8 cellular contexts compared by ENCODE assay signal in genomic region chr6:142146828-142147662, GRCh38.
DNase-seq lines count a peak whose midpoint lies in the region; ATAC-seq and TF ChIP-seq lines count a peak whose summit lies in the region.

Gene NMBR, minus strand, starts transcription at chr6:142147122. Its CDS starts 58,464 bp downstream, at chr6:142088658.
A gene with protein sequence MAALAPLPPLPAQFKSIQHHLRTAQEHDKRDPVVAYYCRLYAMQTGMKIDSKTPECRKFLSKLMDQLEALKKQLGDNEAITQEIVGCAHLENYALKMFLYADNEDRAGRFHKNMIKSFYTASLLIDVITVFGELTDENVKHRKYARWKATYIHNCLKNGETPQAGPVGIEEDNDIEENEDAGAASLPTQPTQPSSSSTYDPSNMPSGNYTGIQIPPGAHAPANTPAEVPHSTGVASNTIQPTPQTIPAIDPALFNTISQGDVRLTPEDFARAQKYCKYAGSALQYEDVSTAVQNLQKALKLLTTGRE (plus strand): TSS chr6:142147263. CDS start chr6:142147288, 25 bp downstream.

- TF ChIP-seq CTCF in WERI-Rb-1 (IDR thresholded peaks at IDR 0.05; ENCODE audit: low read depth, low read length) (peak; percentile 84), cardiac fibroblast (IDR thresholded peaks at IDR 0.05; ENCODE audit: low read depth, low read length) (peak; percentile 92)

- H3K9me3 ChIP-seq in WERI-Rb-1 (ENCODE audit: severe bottlenecking), result no peaks in the 10 kb centered on the region

- DNase-seq in AG08395 (ENCODE audit: low spot score), result peak; percentile 96
- peak; percentile 98 for DNase-seq in NCI-H2196 (lab: John Stamatoyannopoulos, UW; ENCODE audit: unreplicated experiment)
- peak; percentile 97 for DNase-seq in WERI-Rb-1
- peak; percentile 100 for DNase-seq in cardiac fibroblast (ENCODE audit: low read depth in 2 of 2)
- peak; percentile 91 for DNase-seq in iPS-NIHi7 (ENCODE audit: extremely low spot score)
- peak; percentile 98 for DNase-seq in smooth muscle cell of the brain vasculature (ENCODE audit: low read depth, low spot score)

- H3K4me3 ChIP-seq in WERI-Rb-1 (ENCODE audit: low read depth, low read length) (peak within 1 kb of the TSS; percentile 99), cardiac fibroblast (replicated peaks in 1 of 2; ENCODE audit: low read depth in 2 of 2, low read length in 2 of 2) (peak within 1 kb of the TSS; percentile 87 to 88)

- peak within 1 kb of the TSS; percentile 51 for H3K27ac ChIP-seq in WERI-Rb-1

- peaks cover 5% of the 10 kb centered on the region for H3K36me3 ChIP-seq in WERI-Rb-1

- no peaks in the 10 kb centered on the region for H3K27me3 ChIP-seq in WERI-Rb-1 (ENCODE audit: insufficient read depth, low read depth, severe bottlenecking)

- ATAC-seq in GM18870 (IDR thresholded peaks at IDR 0.05; ENCODE audit: unreplicated experiment) (peak; percentile 98), HG03135 (IDR thresholded peaks at IDR 0.05; ENCODE audit: unreplicated experiment) (peak; percentile 100)

Comparison
In these comparisons a context has a peak if more than half of its experiments do, and no peak if none do; other contexts are left out.
1. Peak in every context shown above with its lines: DNase-seq, ATAC-seq, H3K4me3 ChIP-seq and H3K27ac ChIP-seq.